In genomic region chr12:120962487-120963054, GRCh38 we compare ENCODE assay signal across 18 cellular contexts. TPM values are rescaled to one million over a fixed set of nuclear protein-coding genes. Genes with fewer than 3 reads are reported as not detected.
DNase-seq lines count a peak whose midpoint lies in the region; ATAC-seq and TF ChIP-seq lines count a peak whose summit lies in the region.
"Had no signal": no experiment of that assay in that cellular context is flagged by ENCODE, and none has a peak within 500 bp of the region (broad histone marks: within the 10 kb centered on the region; RNA-seq: fewer than 3 reads in every experiment).

No MANE protein-coding gene starts in this region.

- CTCF ChIA-PET in activated CD8-positive, alpha-beta memory T cell treated with anti-CD3 and anti-CD28 coated beads, Interleukin-2, amount 10 ng/mL, durations not matched to agents 7 days and 5 days (lab: Charles Lee): interaction anchor here (1.1 to 3.2 kb wide), 3 partner anchors 9 to 97 kb away, joined by 3 to 20 read pairs (median 4); no protein-coding TSS in a partner anchor

- H3K9me3 Mint-ChIP-seq in activated CD8-positive, alpha-beta memory T cell treated with anti-CD3 and anti-CD28 coated beads, Interleukin-2, amount 10 ng/mL, durations not matched to agents 7 days and 5 days (ENCODE audit: low read depth): no peaks in the 10 kb centered on the region
- H3K9me3 Mint-ChIP-seq: IgD-negative memory B cell; naive thymus-derived CD8-positive, alpha-beta T cell; stimulated activated memory B cell treated with anti-CD40 and anti-IgM and Interleukin-4, amounts not matched to agents 10 μg/mL and 1 μg/mL and 100 μg/mL, for 72 hours had no signal

- H3K27ac Mint-ChIP-seq in activated CD8-positive, alpha-beta memory T cell treated with anti-CD3 and anti-CD28 coated beads, Interleukin-2, amount 10 ng/mL, durations not matched to agents 7 days and 5 days: peak overlapping the region; percentile 33
- H3K27ac Mint-ChIP-seq: IgD-negative memory B cell; stimulated activated memory B cell treated with anti-CD40 and anti-IgM and Interleukin-4, amounts not matched to agents 10 μg/mL and 1 μg/mL and 100 μg/mL, for 72 hours had no signal

- H3K27me3 ChIP-seq in RWPE2 (ENCODE audit: insufficient read depth, poor library complexity, severe bottlenecking): no peaks in the 10 kb centered on the region
- H3K27me3 ChIP-seq: left lung had no signal

- in situ Hi-C loops in GM13977 (cut with MboI; ENCODE audit: low pct_unique_long_range_greater_than_20kb, low sequenced_read_pairs, unreplicated experiment): loop anchor here (25.0 kb wide), 1 partner anchor 375 kb away; the partner anchor contains the start of gene POP5

- H3K27ac ChIP-seq in RWPE2 (ENCODE audit: poor library complexity, severe bottlenecking): peak overlapping the region; percentile 14
- H3K27ac ChIP-seq: coronary artery, esophagus muscularis mucosa, left lung had no signal

- no peaks in the 10 kb centered on the region for H3K9me3 ChIP-seq in RWPE2 (ENCODE audit: severe bottlenecking)
- H3K9me3 ChIP-seq: esophagus muscularis mucosa, left lung had no signal

- H3K4me1 Mint-ChIP-seq in activated CD8-positive, alpha-beta memory T cell treated with anti-CD3 and anti-CD28 coated beads, Interleukin-2, amount 10 ng/mL, durations not matched to agents 7 days and 5 days: peaks cover 34% of the 10 kb centered on the region

- H3K4me1 ChIP-seq in RWPE2 (ENCODE audit: insufficient read depth, poor library complexity, severe bottlenecking): no peaks in the 10 kb centered on the region
- H3K4me1 ChIP-seq: esophagus muscularis mucosa, left lung had no signal

- no peak for ATAC-seq in activated CD8-positive, alpha-beta memory T cell treated with anti-CD3 and anti-CD28 coated beads, Interleukin-2, amount 10 ng/mL, durations not matched to agents 7 days and 5 days
- peak; percentile 93 for ATAC-seq in RWPE2 (ENCODE audit: low read depth)
- ATAC-seq: left lung; naive thymus-derived CD8-positive, alpha-beta T cell; stimulated activated memory B cell treated with anti-CD40 and anti-IgM and Interleukin-4, amounts not matched to agents 10 μg/mL and 1 μg/mL and 100 μg/mL, for 72 hours had no signal

- no peaks in the 10 kb centered on the region for H3K36me3 Mint-ChIP-seq in activated CD8-positive, alpha-beta memory T cell treated with anti-CD3 and anti-CD28 coated beads, Interleukin-2, amount 10 ng/mL, durations not matched to agents 7 days and 5 days
- H3K36me3 Mint-ChIP-seq: IgD-negative memory B cell; naive thymus-derived CD8-positive, alpha-beta T cell; stimulated activated memory B cell treated with anti-CD40 and anti-IgM and Interleukin-4, amounts not matched to agents 10 μg/mL and 1 μg/mL and 100 μg/mL, for 72 hours had no signal

- peaks cover 3% of the 10 kb centered on the region for H3K27me3 Mint-ChIP-seq in activated CD8-positive, alpha-beta memory T cell treated with anti-CD3 and anti-CD28 coated beads, Interleukin-2, amount 10 ng/mL, durations not matched to agents 7 days and 5 days
- H3K27me3 Mint-ChIP-seq: naive thymus-derived CD8-positive, alpha-beta T cell had no signal

- no peak overlapping the region for H3K4me3 Mint-ChIP-seq in activated CD8-positive, alpha-beta memory T cell treated with anti-CD3 and anti-CD28 coated beads, Interleukin-2, amount 10 ng/mL, durations not matched to agents 7 days and 5 days
- H3K4me3 Mint-ChIP-seq: IgD-negative memory B cell; naive thymus-derived CD8-positive, alpha-beta T cell; stimulated activated memory B cell treated with anti-CD40 and anti-IgM and Interleukin-4, amounts not matched to agents 10 μg/mL and 1 μg/mL and 100 μg/mL, for 72 hours had no signal

- no peak for DNase-seq in activated CD8-positive, alpha-beta memory T cell treated with anti-CD3 and anti-CD28 coated beads, Interleukin-2, amount 10 ng/mL, durations not matched to agents 7 days and 5 days
- DNase-seq in activated CD8-positive, alpha-beta memory T cell treated with anti-CD3 and anti-CD28 coated beads, Interleukin-2, amount 50 U/mL, for 48 hours: no peak
- DNase-seq in RWPE2 (ENCODE audit: low spot score): no peak
- DNase-seq in foreskin fibroblast: peak; percentile 10 to 38
- peak; percentile 43 for DNase-seq in stimulated activated CD8-positive, alpha-beta memory T cell treated with anti-CD3 and anti-CD28 coated beads, Interleukin-4, amount 100 ng/mL, for 48 hours
- no peak for DNase-seq in DMS 273 treated with DMSO at 0.1 percent for 48 hours (lab: John Stamatoyannopoulos, UW)
- no peak for DNase-seq in GM13977 (ENCODE audit: low spot score)
- no peak for DNase-seq in islet precursor cell
- DNase-seq: aorta; left lung; naive thymus-derived CD8-positive, alpha-beta T cell; NK-92 treated with Interleukin-12 subunit alpha and Interleukin-12 subunit beta, amount 100 ng/mL, for 24 hours; stimulated activated CD4-positive, alpha-beta T cell treated with anti-CD3 and anti-CD28 coated beads, Interleukin-4, amount 100 ng/mL, for 1 hour had no signal

- TF ChIP-seq CTCF in RWPE2 (IDR thresholded peaks at IDR 0.05; ENCODE audit: poor library complexity, severe bottlenecking) (no peak), foreskin fibroblast (IDR thresholded peaks at IDR 0.05; ENCODE audit: low read depth, low read length) (no peak), GM13977 (IDR thresholded peaks at IDR 0.05; ENCODE audit: extremely low read depth, insufficient read depth, missing control alignments) (no peak)

- H3K4me3 ChIP-seq in RWPE2 (ENCODE audit: severe bottlenecking) (no peak overlapping the region), foreskin fibroblast (ENCODE audit: low read depth in 1 of 2, low read length in 2 of 2) (no peak overlapping the region)
- H3K4me3 ChIP-seq: coronary artery, esophagus muscularis mucosa, left lung had no signal

- H3K36me3 ChIP-seq in RWPE2 (ENCODE audit: low read depth): no peaks in the 10 kb centered on the region
- H3K36me3 ChIP-seq: esophagus muscularis mucosa, left lung had no signal

RNA-seq across cellular contexts. Expression of gene HNF1A, which starts 15.8 kb away (rescaled TPM):
- not detected for total RNA-seq in activated CD8-positive, alpha-beta memory T cell treated with anti-CD3 and anti-CD28 coated beads, Interleukin-2, amount 10 ng/mL, durations not matched to agents 7 days and 5 days
- total RNA-seq: aorta; esophagus muscularis mucosa; naive thymus-derived CD8-positive, alpha-beta T cell; SK-MEL-5 had no signal

RNA-seq across cellular contexts. Expression of gene C12orf43, which starts 53.7 kb away (rescaled TPM):
- total RNA-seq in activated CD8-positive, alpha-beta memory T cell treated with anti-CD3 and anti-CD28 coated beads, Interleukin-2, amount 10 ng/mL, durations not matched to agents 7 days and 5 days: 10 to 100 TPM; 16.4 to 24.6 TPM

RNA-seq across cellular contexts. Expression of gene SPPL3, which starts 58.4 kb away (rescaled TPM):
- total RNA-seq in activated CD8-positive, alpha-beta memory T cell treated with anti-CD3 and anti-CD28 coated beads, Interleukin-2, amount 10 ng/mL, durations not matched to agents 7 days and 5 days: 10 to 100 TPM; 21.3 to 24.2 TPM

Comparison
In these comparisons a context has a peak if more than half of its experiments do, and no peak if none do; other contexts are left out.
1. DNase-seq: peak in foreskin fibroblast (2 of 2) and stimulated activated CD8-positive, alpha-beta memory T cell treated with anti-CD3 and anti-CD28 coated beads, Interleukin-4, amount 100 ng/mL, for 48 hours (single experiment); none in activated CD8-positive, alpha-beta memory T cell treated with anti-CD3 and anti-CD28 coated beads, Interleukin-2, amount 10 ng/mL, durations not matched to agents 7 days and 5 days (single experiment), activated CD8-positive, alpha-beta memory T cell treated with anti-CD3 and anti-CD28 coated beads, Interleukin-2, amount 50 U/mL, for 48 hours (single experiment), RWPE2 (single experiment), DMS 273 treated with DMSO at 0.1 percent for 48 hours (single experiment), GM13977 (single experiment) and islet precursor cell (single experiment).